Comparison of ENCODE assay signal across 13 cellular contexts in the genomic region with DNA sequence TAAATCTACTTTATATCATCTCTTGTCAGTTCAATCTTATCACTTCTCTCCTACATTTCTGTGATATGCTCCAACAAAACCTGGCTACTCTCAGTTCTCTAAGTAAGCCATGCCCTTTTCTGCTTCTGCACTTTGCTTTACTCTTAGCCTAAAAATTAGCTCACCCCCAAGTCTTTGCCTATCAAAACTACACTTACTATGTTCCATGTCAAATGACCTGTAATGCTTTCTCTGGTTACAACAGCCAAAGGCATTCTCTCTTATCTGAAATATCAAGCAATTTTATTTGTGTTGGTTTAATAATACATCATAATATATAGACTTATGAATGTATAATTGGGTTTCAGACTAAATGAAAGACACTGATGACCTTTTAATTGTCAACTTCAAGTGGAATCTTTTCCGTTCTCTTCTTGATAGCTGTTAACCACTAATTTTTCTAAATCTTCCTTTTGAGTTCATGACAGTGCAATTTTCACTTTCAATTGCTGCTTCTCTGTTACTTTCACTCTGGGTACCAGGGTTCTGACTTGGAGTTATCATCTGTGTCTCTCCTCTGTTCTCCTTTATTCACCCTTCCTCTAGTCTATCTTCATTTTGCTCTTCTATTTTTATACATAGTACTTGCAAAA.
DNase-seq lines count a peak whose midpoint lies in the region; ATAC-seq and TF ChIP-seq lines count a peak whose summit lies in the region.
"Had no signal": no experiment of that assay in that cellular context is flagged by ENCODE, and none has a peak within 500 bp of the region (broad histone marks: within the 10 kb centered on the region; RNA-seq: fewer than 3 reads in every experiment).

No MANE protein-coding gene starts in this region.

- DNase-seq in mesothelial cell of epicardium (ENCODE audit: low spot score in 2 of 2, unreplicated experiment in 2 of 2) (no peak), GM13977 (ENCODE audit: low spot score) (no peak), suprapubic skin (ENCODE audit: low spot score in 2 of 2) (no peak)
- DNase-seq in activated CD8-positive, alpha-beta memory T cell treated with anti-CD3 and anti-CD28 coated beads for 24 hours = no peak
- DNase-seq: activated CD8-positive, alpha-beta memory T cell treated with anti-CD3 and anti-CD28 coated beads, Interleukin-2, amount 50 U/mL, for 4 hours; amygdala; COR-L47; heart right ventricle; NCI-H1694 treated with DMSO at 0.1 percent for 48 hours had no signal

- peaks cover 3% of the 10 kb centered on the region for H3K4me1 Mint-ChIP-seq in mesothelial cell of epicardium
- H3K4me1 Mint-ChIP-seq: memory B cell had no signal

- H3K4me3 ChIP-seq in suprapubic skin = no peak overlapping the region
- H3K4me3 ChIP-seq: heart right ventricle had no signal

- in situ Hi-C loops in GM13977 (cut with MboI; ENCODE audit: low pct_unique_long_range_greater_than_20kb, low sequenced_read_pairs, unreplicated experiment) = no loop called here

- H3K36me3 ChIP-seq in suprapubic skin = no peaks in the 10 kb centered on the region
- H3K36me3 ChIP-seq: heart right ventricle had no signal

- TF ChIP-seq CTCF in mesothelial cell of epicardium (IDR thresholded peaks at IDR 0.05; ENCODE audit: unreplicated experiment) = no peak
- TF ChIP-seq CTCF in GM13977 (IDR thresholded peaks at IDR 0.05; ENCODE audit: extremely low read depth, insufficient read depth, missing control alignments) = no peak
- no peak for TF ChIP-seq CTCF in suprapubic skin (IDR thresholded peaks at IDR 0.05)

- H3K9me3 Mint-ChIP-seq in mesothelial cell of epicardium = peaks cover 8% of the 10 kb centered on the region
- H3K9me3 Mint-ChIP-seq: memory B cell had no signal

- TF ChIP-seq POLR2A in suprapubic skin (IDR thresholded peaks at IDR 0.05) = no peak

- no peaks in the 10 kb centered on the region for H3K4me1 ChIP-seq in suprapubic skin
- H3K4me1 ChIP-seq: heart right ventricle had no signal

- peaks cover 53% of the 10 kb centered on the region for H3K36me3 Mint-ChIP-seq in mesothelial cell of epicardium
- H3K36me3 Mint-ChIP-seq: memory B cell had no signal

- H3K27me3 ChIP-seq in suprapubic skin = no peaks in the 10 kb centered on the region
- H3K27me3 ChIP-seq: heart right ventricle had no signal

- no peak overlapping the region for H3K27ac ChIP-seq in suprapubic skin
- H3K27ac ChIP-seq: heart right ventricle had no signal

- no peak overlapping the region for H3K4me3 Mint-ChIP-seq in mesothelial cell of epicardium
- H3K4me3 Mint-ChIP-seq: memory B cell had no signal

- no peaks in the 10 kb centered on the region for H3K27me3 Mint-ChIP-seq in mesothelial cell of epicardium (ENCODE audit: low read depth)
- H3K27me3 Mint-ChIP-seq: memory B cell had no signal

- 79% methylated on average over 1 of the region's 1 CpG for WGBS in suprapubic skin

- peak; percentile 97 for ATAC-seq in GM19035 (IDR thresholded peaks at IDR 0.05; ENCODE audit: unreplicated experiment)
- ATAC-seq in GM21737 (IDR thresholded peaks at IDR 0.05; ENCODE audit: unreplicated experiment) = peak; percentile 95
- ATAC-seq in HG03108 (IDR thresholded peaks at IDR 0.05; ENCODE audit: unreplicated experiment) = peak; percentile 95
- ATAC-seq: heart right ventricle had no signal

- H3K9me3 ChIP-seq in suprapubic skin = no peaks in the 10 kb centered on the region
- H3K9me3 ChIP-seq: heart right ventricle had no signal

- peak overlapping the region; percentile 32 for H3K27ac Mint-ChIP-seq in mesothelial cell of epicardium
- H3K27ac Mint-ChIP-seq: memory B cell had no signal

- TF ChIP-seq EP300 in suprapubic skin (IDR thresholded peaks at IDR 0.05) = no peak
